Comparison of ENCODE assay signal across 9 cellular contexts in the genomic region with DNA sequence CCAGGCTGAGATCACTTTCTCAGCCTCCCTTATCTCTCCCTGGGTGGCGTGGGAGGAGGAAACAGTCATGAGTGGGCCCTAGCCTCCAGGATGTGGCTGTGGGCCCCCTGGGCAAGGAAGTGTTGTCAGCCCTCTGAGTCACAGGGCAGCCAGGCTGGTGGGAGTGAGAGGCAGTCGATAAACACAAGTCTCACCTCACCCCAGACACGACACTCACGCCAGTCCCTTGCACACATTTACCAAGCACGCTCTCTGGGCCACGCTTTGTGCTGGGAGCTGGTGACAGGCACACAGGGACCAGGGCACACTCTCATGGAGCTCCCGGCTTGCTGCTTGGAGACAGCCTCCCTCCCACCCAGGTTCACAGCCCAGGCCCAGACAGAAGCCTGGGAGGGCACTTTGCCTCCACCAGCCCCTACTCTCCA. TPM values are rescaled to one million over a fixed set of nuclear protein-coding genes. Genes with fewer than 3 reads are reported as not detected.
DNase-seq lines count a peak whose midpoint lies in the region; ATAC-seq, FAIRE-seq and TF ChIP-seq lines count a peak whose summit lies in the region.
"Had no signal": no experiment of that assay in that cellular context is flagged by ENCODE, and none has a peak within 500 bp of the region (broad histone marks: within the 10 kb centered on the region; RNA-seq: fewer than 3 reads in every experiment).

No MANE protein-coding gene starts in this region.

- in situ Hi-C loops in KBM-7 (cut with MboI; ENCODE audit: low pct_unique_long_range_greater_than_20kb, low sequenced_read_pairs) = no loop called here

- no peak overlapping the region for H3K4me3 ChIP-seq in fibroblast of the aortic adventitia (ENCODE audit: low read depth, low read length)
- H3K4me3 ChIP-seq: tibial nerve had no signal

- ATAC-seq in GM21529 (IDR thresholded peaks at IDR 0.05; ENCODE audit: unreplicated experiment) (no peak), HG03039 (IDR thresholded peaks at IDR 0.05; ENCODE audit: unreplicated experiment) (no peak), GM19351 (IDR thresholded peaks at IDR 0.05; ENCODE audit: unreplicated experiment) (no peak)

- DNase-seq in HTR-8/SVneo (ENCODE audit: insufficient read length, low spot score) (peak; percentile 65), fibroblast of the aortic adventitia (ENCODE audit: low read depth) (peak; percentile 60), KBM-7 (no peak)
- DNase-seq in activated CD8-positive, alpha-beta memory T cell treated with anti-CD3 and anti-CD28 coated beads for 4 hours (ENCODE audit: low read depth in 2 of 2) = peak; percentile 62 to 71
- peak; percentile 27 for DNase-seq in stimulated activated CD8-positive, alpha-beta memory T cell treated with anti-CD3 and anti-CD28 coated beads, Interleukin-12 subunit alpha, Interleukin-12 subunit beta, amount 100 ng/mL, for 1 hour (ENCODE audit: low read depth)

- FAIRE-seq in HTR-8/SVneo (lab: Jason Lieb, UNC) = peak; percentile 91

- TF ChIP-seq CTCF in fibroblast of the aortic adventitia (IDR thresholded peaks at IDR 0.05; ENCODE audit: insufficient read depth, low read length) = no peak

RNA-seq across cellular contexts. Expression of a gene that starts 1.9 kb away (rescaled TPM):
- not detected in 2 replicates for total RNA-seq in fibroblast of the aortic adventitia (ENCODE audit: low replicate concordance)

RNA-seq across cellular contexts. Expression of a gene that starts 12.7 kb away (rescaled TPM):
- not detected in 2 replicates for total RNA-seq in fibroblast of the aortic adventitia (ENCODE audit: low replicate concordance)

RNA-seq across cellular contexts. Expression of a gene that starts 22.1 kb away (rescaled TPM):
- not detected in 2 replicates for total RNA-seq in fibroblast of the aortic adventitia (ENCODE audit: low replicate concordance)
- total RNA-seq: tibial nerve had no signal

RNA-seq across cellular contexts. Expression of a gene that starts 40.1 kb away (rescaled TPM):
- not detected in 2 replicates for total RNA-seq in fibroblast of the aortic adventitia (ENCODE audit: low replicate concordance)
- total RNA-seq: tibial nerve had no signal

RNA-seq across cellular contexts. Expression of a gene that starts 58.9 kb away (rescaled TPM):
- total RNA-seq in fibroblast of the aortic adventitia (ENCODE audit: low replicate concordance) = not detected in 2 replicates
- total RNA-seq: tibial nerve had no signal
